10 cellular contexts compared by ENCODE assay signal in genomic region chr9:130143279-130143893, GRCh38. TPM values are rescaled to one million over a fixed set of nuclear protein-coding genes. Genes with fewer than 3 reads are reported as not detected.
A peak's percentile ranks its signal among the peaks of the same experiment; 100 is the strongest.
DNase-seq lines count a peak whose midpoint lies in the region; ATAC-seq and TF ChIP-seq lines count a peak whose summit lies in the region.
"Had no signal": no experiment of that assay in that cellular context is flagged by ENCODE, and none has a peak within 500 bp of the region (broad histone marks: within the 10 kb centered on the region; RNA-seq: fewer than 3 reads in every experiment).

No MANE protein-coding gene starts in this region.

- no peak for DNase-seq in stimulated activated naive CD8-positive, alpha-beta T cell treated with anti-CD3 and anti-CD28 coated beads, Interleukin-15, Interleukin-2, amounts not matched to agents 100 U/mL and 50 U/mL, for 24 hours
- DNase-seq in central memory CD8-positive, alpha-beta T cell (ENCODE audit: low spot score in 2 of 2): no peak
- DNase-seq in neural progenitor cell (ENCODE audit: low spot score) (no peak), NCI-H446 treated with DMSO at 0.1 percent for 48 hours (lab: John Stamatoyannopoulos, UW) (no peak), NCI-H2196 treated with DMSO at 0.1 percent for 48 hours (lab: John Stamatoyannopoulos, UW; ENCODE audit: unreplicated experiment) (no peak)
- no peak for DNase-seq in activated naive CD4-positive, alpha-beta T cell treated with anti-CD3 and anti-CD28 coated beads, Interleukin-2, amount 50 U/mL, for 16 hours
- DNase-seq: NCI-H2227 treated with DMSO at 0.1 percent for 48 hours had no signal

- no peaks in the 10 kb centered on the region for H3K36me3 Mint-ChIP-seq in stimulated activated naive CD8-positive, alpha-beta T cell treated with anti-CD3 and anti-CD28 coated beads, Interleukin-15, Interleukin-2, amounts not matched to agents 100 ng/mL and 50 ng/mL, for 24 hours (ENCODE audit: low read depth)
- peaks cover 2% of the 10 kb centered on the region for H3K36me3 Mint-ChIP-seq in central memory CD8-positive, alpha-beta T cell (ENCODE audit: insufficient read depth)
- no peaks in the 10 kb centered on the region for H3K36me3 Mint-ChIP-seq in neural progenitor cell

- peaks cover 28% of the 10 kb centered on the region for H3K27me3 Mint-ChIP-seq in stimulated activated naive CD8-positive, alpha-beta T cell treated with anti-CD3 and anti-CD28 coated beads, Interleukin-15, Interleukin-2, amounts not matched to agents 100 ng/mL and 50 ng/mL, for 24 hours
- H3K27me3 Mint-ChIP-seq in central memory CD8-positive, alpha-beta T cell: peaks cover 38% of the 10 kb centered on the region
- peaks cover 10% of the 10 kb centered on the region for H3K27me3 Mint-ChIP-seq in neural progenitor cell (ENCODE audit: insufficient read depth, low read depth)

- no peak overlapping the region for H3K27ac ChIP-seq in neural progenitor cell

- H3K27me3 ChIP-seq in neural progenitor cell: no peaks in the 10 kb centered on the region

- H3K9me3 ChIP-seq in neural progenitor cell (ENCODE audit: low read depth): no peaks in the 10 kb centered on the region
- H3K9me3 ChIP-seq: heart left ventricle had no signal

- H3K4me2 ChIP-seq in neural progenitor cell: no peak overlapping the region

- peaks cover 80% of the 10 kb centered on the region for H3K4me1 Mint-ChIP-seq in stimulated activated naive CD8-positive, alpha-beta T cell treated with anti-CD3 and anti-CD28 coated beads, Interleukin-15, Interleukin-2, amounts not matched to agents 100 ng/mL and 50 ng/mL, for 24 hours (ENCODE audit: low read depth)
- peaks cover 33% of the 10 kb centered on the region for H3K4me1 Mint-ChIP-seq in central memory CD8-positive, alpha-beta T cell
- H3K4me1 Mint-ChIP-seq in neural progenitor cell: peaks cover 43% of the 10 kb centered on the region

- H3K9me3 Mint-ChIP-seq in stimulated activated naive CD8-positive, alpha-beta T cell treated with anti-CD3 and anti-CD28 coated beads, Interleukin-15, Interleukin-2, amounts not matched to agents 100 ng/mL and 50 ng/mL, for 24 hours: no peaks in the 10 kb centered on the region
- H3K9me3 Mint-ChIP-seq in central memory CD8-positive, alpha-beta T cell: no peaks in the 10 kb centered on the region
- no peaks in the 10 kb centered on the region for H3K9me3 Mint-ChIP-seq in neural progenitor cell

- peak overlapping the region; percentile 54 for H3K27ac Mint-ChIP-seq in stimulated activated naive CD8-positive, alpha-beta T cell treated with anti-CD3 and anti-CD28 coated beads, Interleukin-15, Interleukin-2, amounts not matched to agents 100 ng/mL and 50 ng/mL, for 24 hours
- H3K27ac Mint-ChIP-seq in central memory CD8-positive, alpha-beta T cell (ENCODE audit: low read depth): peak overlapping the region; percentile 72
- peak overlapping the region; percentile 96 for H3K27ac Mint-ChIP-seq in neural progenitor cell

- no peak for TF ChIP-seq CTCF in neural progenitor cell (IDR thresholded peaks at IDR 0.05)

- no peak for ATAC-seq in stimulated activated naive CD8-positive, alpha-beta T cell treated with anti-CD3 and anti-CD28 coated beads, Interleukin-15, Interleukin-2, amounts not matched to agents 100 U/mL and 50 U/mL, for 24 hours
- no peak for ATAC-seq in central memory CD8-positive, alpha-beta T cell (replicated peaks; ENCODE audit: extremely low read depth, poor library complexity, severe bottlenecking)
- no peak for ATAC-seq in GM18861 (IDR thresholded peaks at IDR 0.05; ENCODE audit: unreplicated experiment)

- no peaks in the 10 kb centered on the region for H4K20me1 ChIP-seq in neural progenitor cell (ENCODE audit: low read depth)

- H3K36me3 ChIP-seq in neural progenitor cell: no peaks in the 10 kb centered on the region
- H3K36me3 ChIP-seq: heart left ventricle had no signal

- H3F3A ChIP-seq in neural progenitor cell (ENCODE audit: low read depth): no peaks in the 10 kb centered on the region

- H3K4me3 ChIP-seq in neural progenitor cell: no peak overlapping the region
- H3K4me3 ChIP-seq: heart left ventricle had no signal

- no peak overlapping the region for H3K9ac ChIP-seq in neural progenitor cell

- peaks cover 19% of the 10 kb centered on the region for H3K4me1 ChIP-seq in neural progenitor cell

- H3K4me3 Mint-ChIP-seq in stimulated activated naive CD8-positive, alpha-beta T cell treated with anti-CD3 and anti-CD28 coated beads, Interleukin-15, Interleukin-2, amounts not matched to agents 100 ng/mL and 50 ng/mL, for 24 hours: peak overlapping the region; percentile 14
- peak overlapping the region; percentile 31 for H3K4me3 Mint-ChIP-seq in central memory CD8-positive, alpha-beta T cell
- H3K4me3 Mint-ChIP-seq in neural progenitor cell: peak overlapping the region; percentile 38

- no peaks in the 10 kb centered on the region for H3K79me2 ChIP-seq in neural progenitor cell (ENCODE audit: low read depth)

- no peak overlapping the region for H2AFZ ChIP-seq in neural progenitor cell (replicated peaks)

RNA-seq across cellular contexts. Expression of gene NCS1, which starts 28.8 kb away (rescaled TPM):
- total RNA-seq in neural progenitor cell (ENCODE audit: low replicate concordance): 16.0 and 28.5 TPM in 2 replicates
